Comparison of ENCODE assay signal across 8 cellular contexts in the genomic region with DNA sequence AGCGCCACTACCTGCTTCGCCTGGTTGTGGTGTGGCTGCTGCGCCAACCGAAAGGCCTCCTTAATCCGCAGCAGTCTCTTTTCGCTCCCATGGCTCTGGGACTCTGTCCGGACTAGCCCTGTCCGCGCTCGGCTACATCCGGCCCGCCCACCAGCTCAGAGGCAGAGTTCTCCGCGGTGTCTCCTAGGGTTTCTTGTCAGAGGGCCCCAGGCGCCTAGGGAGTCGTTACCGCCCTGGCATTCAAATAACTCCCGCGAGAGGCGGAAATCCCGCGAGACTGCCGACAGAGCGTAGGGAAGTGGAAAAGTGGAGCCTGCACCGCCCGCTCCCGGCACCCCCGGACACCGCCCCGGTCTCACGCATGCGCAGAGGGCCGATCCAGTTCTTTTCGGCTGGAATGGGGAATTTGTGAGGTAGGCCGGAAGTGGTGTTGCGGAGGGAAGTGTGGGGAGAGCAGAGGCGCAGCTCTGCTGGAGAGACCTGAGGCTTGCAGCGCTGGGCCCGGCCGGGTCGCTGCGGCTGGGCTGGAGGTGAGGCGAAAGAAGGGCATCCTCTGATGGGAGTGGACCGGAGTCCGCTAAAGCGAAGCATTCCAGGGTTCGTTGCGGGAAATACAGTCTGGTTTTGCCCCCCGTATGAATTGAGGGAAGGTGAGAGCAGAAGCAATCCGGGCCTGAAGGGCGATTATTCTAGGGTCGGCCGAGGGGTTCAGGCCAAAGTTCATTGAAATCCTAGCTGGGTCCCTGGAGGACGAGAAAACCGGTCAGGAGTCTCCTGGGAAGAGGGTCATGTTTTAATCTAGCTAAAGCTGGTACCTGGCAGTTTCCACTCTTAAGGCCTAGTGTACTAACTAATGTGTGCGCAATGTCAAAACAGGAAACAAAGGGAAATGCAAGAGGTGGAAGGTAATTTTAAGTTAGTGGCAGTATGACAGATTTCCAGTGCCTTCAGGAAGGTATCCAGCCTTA. TPM values are rescaled to one million over a fixed set of nuclear protein-coding genes. Genes with fewer than 3 reads are reported as not detected.
DNase-seq lines count a peak whose midpoint lies in the region; ATAC-seq, FAIRE-seq and TF ChIP-seq lines count a peak whose summit lies in the region.

FAM200B (plus strand) TSS at position 456 of the 968 bp plus-strand sequence. CDS start 5,151 bp downstream, outside the sequence.

- peak; percentile 92 for FAIRE-seq in endometrium (lab: Jason Lieb, UNC)

- no peaks in the 10 kb centered on the region for H4K20me1 ChIP-seq in OCI-LY1 (ENCODE audit: insufficient read depth, low read length)

- H3K27ac Mint-ChIP-seq in Calu3 (ENCODE audit: unreplicated experiment): peak within 1 kb of the TSS; percentile 95

- H3K4me3 Mint-ChIP-seq in Calu3 (ENCODE audit: low read depth, unreplicated experiment): peak within 1 kb of the TSS; percentile 95

- H3K27me3 Mint-ChIP-seq in Calu3 (ENCODE audit: unreplicated experiment): no peaks in the 10 kb centered on the region

- H3K4me2 ChIP-seq in OCI-LY1 (ENCODE audit: low read length): peak within 1 kb of the TSS; percentile 80

- H3K27me3 ChIP-seq in HUES64 (ENCODE audit: insufficient read depth, low read length): no peaks in the 10 kb centered on the region
- no peaks in the 10 kb centered on the region for H3K27me3 ChIP-seq in OCI-LY1 (ENCODE audit: insufficient read depth, low read length)

- H3K9me2 ChIP-seq in OCI-LY1 (ENCODE audit: low read depth, low read length): no peaks in the 10 kb centered on the region

- TF ChIP-seq CTCF in Calu3 (IDR thresholded peaks at IDR 0.05; ENCODE audit: unreplicated experiment): no peak
- TF ChIP-seq CTCF in OCI-LY1 (IDR thresholded peaks at IDR 0.05; ENCODE audit: low read length): no peak

- peaks cover 55% of the 10 kb centered on the region for H3K36me3 Mint-ChIP-seq in Calu3 (ENCODE audit: insufficient read depth, unreplicated experiment)

- H3K9ac ChIP-seq in HUES64 (ENCODE audit: low read depth, low read length): peak within 1 kb of the TSS; percentile 96
- H3K9ac ChIP-seq in OCI-LY1 (ENCODE audit: low read length): peak within 1 kb of the TSS; percentile 99

- H3K36me3 ChIP-seq in HUES64 (ENCODE audit: insufficient read depth, low read length) (peaks cover 24% of the 10 kb centered on the region), OCI-LY1 (ENCODE audit: insufficient read depth, low read length) (peaks cover 8% of the 10 kb centered on the region; the same call in 1 of the 2 replicates), mesodermal cell (ENCODE audit: control insufficient read depth, insufficient read depth, low read length) (peaks cover 42% of the 10 kb centered on the region)

- CTCF ChIA-PET in Calu3 (lab: Charles Lee): interaction anchor here (0.6 to 1.5 kb wide), 4 partner anchors 13 to 275 kb away, joined by 4 to 6 read pairs (median 6); no protein-coding TSS in a partner anchor

- H3K4me1 Mint-ChIP-seq in Calu3 (ENCODE audit: low read depth, unreplicated experiment): peaks cover 14% of the 10 kb centered on the region

- WGBS in HUES64: under 1% methylated on average over 56 of the region's 56 CpGs
- WGBS in mesodermal cell (ENCODE audit: insufficient coverage in 2 of 2), 2 experiments: 0 to 1% methylated on average over 51 to 56 of the region's 56 CpGs

- no peaks in the 10 kb centered on the region for H3F3A ChIP-seq in OCI-LY1 (ENCODE audit: insufficient read depth, low read length)

- BruUV-seq in Calu3 (replicated peaks; lab: Mats Ljungman, UMichigan): TSS peak; percentile 70

- ATAC-seq in GM21447 (IDR thresholded peaks at IDR 0.05; ENCODE audit: unreplicated experiment): peak; percentile 92

- H3K4me3 ChIP-seq in HUES64 (ENCODE audit: low read length) (peak within 1 kb of the TSS; percentile 87), OCI-LY1 (ENCODE audit: low read depth, low read length, poor library complexity, severe bottlenecking) (peak within 1 kb of the TSS; percentile 99), mesodermal cell (ENCODE audit: extremely low read depth, insufficient read depth, low read length, poor library complexity, severe bottlenecking) (peak within 1 kb of the TSS; percentile 91)

- H3K9me3 ChIP-seq in HUES64 (ENCODE audit: insufficient read depth, low read depth, low read length) (no peaks in the 10 kb centered on the region), OCI-LY1 (ENCODE audit: low read length) (no peaks in the 10 kb centered on the region), mesodermal cell (ENCODE audit: control insufficient read depth, low read length) (no peaks in the 10 kb centered on the region)

- H3K27ac ChIP-seq in HUES64 (ENCODE audit: low read depth, low read length): peak within 1 kb of the TSS; percentile 98
- peak within 1 kb of the TSS; percentile 78 for H3K27ac ChIP-seq in OCI-LY1 (ENCODE audit: low read depth, low read length, poor library complexity, severe bottlenecking)
- peak within 1 kb of the TSS; percentile 97 for H3K27ac ChIP-seq in mesodermal cell (ENCODE audit: low read depth, low read length, severe bottlenecking)

- H3K4me1 ChIP-seq in HUES64 (ENCODE audit: insufficient read depth, low read length): peaks cover 51% of the 10 kb centered on the region
- peaks cover 32% of the 10 kb centered on the region for H3K4me1 ChIP-seq in OCI-LY1 (ENCODE audit: insufficient read depth, low read length, severe bottlenecking)
- peaks cover 11% of the 10 kb centered on the region for H3K4me1 ChIP-seq in mesodermal cell (ENCODE audit: control insufficient read depth, insufficient read depth, low read length, poor library complexity, severe bottlenecking)

- DNase-seq in Calu3: peak; percentile 98
- peak; percentile 98 for DNase-seq in activated CD8-positive, alpha-beta memory T cell treated with anti-CD3 and anti-CD28 coated beads, Interleukin-2, amount 50 U/mL, for 4 hours
- DNase-seq in stimulated activated CD8-positive, alpha-beta memory T cell treated with anti-CD3 and anti-CD28 coated beads, Interleukin-15, amount 100 ng/mL, for 4 hours (ENCODE audit: low read depth in 2 of 2): peak; percentile 88 to 95

- intact Hi-C loops in Calu3 (cut with micrococcal nuclease; ENCODE audit: unreplicated experiment): no loop called here

- peaks cover 2% of the 10 kb centered on the region for H3K9me3 Mint-ChIP-seq in Calu3 (ENCODE audit: low read depth, unreplicated experiment)

- no peak within 1 kb of the TSS for H2AFZ ChIP-seq in OCI-LY1 (ENCODE audit: low read length)

- H3K79me2 ChIP-seq in OCI-LY1 (ENCODE audit: insufficient read depth, low read length): peaks cover 37% of the 10 kb centered on the region

RNA-seq across cellular contexts. Expression of gene FAM200B, which starts in this region (rescaled TPM):
- total RNA-seq in Calu3 (2022): 18.6 and 22.6 TPM in 2 replicates
- 26.5 TPM for polyA plus RNA-seq in HUES64 (2013, experiment 1 of 2)
- 27.7 TPM for polyA plus RNA-seq in HUES64 (2013, experiment 2 of 2)
- polyA plus RNA-seq in mesodermal cell (2013, experiment 1 of 2): 57.9 TPM
- polyA plus RNA-seq in mesodermal cell (2013, experiment 2 of 2): 63.9 TPM

Comparison
In these comparisons a context has a peak if more than half of its experiments do, and no peak if none do; other contexts are left out.
1. Peak in every context shown above with its lines: DNase-seq, ATAC-seq, H3K4me3 ChIP-seq and H3K27ac ChIP-seq.